In the genomic region with DNA sequence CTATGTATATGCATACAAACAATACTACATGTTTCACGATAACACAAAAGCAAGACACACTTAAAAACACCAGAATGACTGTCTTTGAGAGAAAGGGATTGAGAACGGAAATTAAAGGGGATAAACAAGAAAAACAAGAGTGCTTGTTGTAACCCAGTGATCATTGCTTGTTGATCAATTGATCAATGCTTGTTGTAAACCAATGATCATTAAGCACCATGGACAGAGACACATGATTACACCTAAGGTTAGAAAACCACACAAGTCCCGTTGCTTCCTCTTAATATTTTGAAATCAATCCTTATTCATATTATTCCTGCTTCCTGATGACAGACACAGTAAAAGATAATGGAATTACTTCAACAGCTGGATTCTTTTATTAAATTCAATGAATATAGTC, we compare ENCODE assay signal across 19 cellular contexts. TPM values are rescaled to one million over a fixed set of nuclear protein-coding genes. Genes with fewer than 3 reads are reported as not detected.
DNase-seq lines count a peak whose midpoint lies in the region; ATAC-seq, FAIRE-seq and TF ChIP-seq lines count a peak whose summit lies in the region.
"Had no signal": no experiment of that assay in that cellular context is flagged by ENCODE, and none has a peak within 500 bp of the region (broad histone marks: within the 10 kb centered on the region; RNA-seq: fewer than 3 reads in every experiment).

No MANE protein-coding gene starts in this region.

- SMC1A ChIA-PET in GM12878 (lab: Charles Lee; ENCODE audit: uncharacterized antibody, unreplicated experiment), result no interaction called here

- TF ChIP-seq EP300 in GM12878 (IDR thresholded peaks at IDR 0.05; ENCODE audit: borderline replicate concordance in 1 of 2, control insufficient read depth in 1 of 2, low read depth in 2 of 2, low read length in 2 of 2), result no peak

- CTCF ChIA-PET in GM12878 (lab: Yijun Ruan, JAX), result no interaction called here

- no peak for ATAC-seq in GM12878
- ATAC-seq: CD8-positive, alpha-beta T cell; Panc1 had no signal

- H3K27ac ChIP-seq in GM12878 (ENCODE audit: control insufficient read depth, insufficient read depth), result no peak overlapping the region
- H3K27ac ChIP-seq: left ventricle myocardium inferior, ovary, uterus had no signal

- TF ChIP-seq CTCF in GM12878 (IDR thresholded peaks at IDR 0.05 in 2 of 3, conservative IDR thresholded peaks at IDR 0.05 in 1 of 3; ENCODE audit: control insufficient read depth in 2 of 3, extremely low read depth in 1 of 3, insufficient read depth in 1 of 3, low read depth in 3 of 3, low read length in 3 of 3), result no peak

- no peaks in the 10 kb centered on the region for H3K36me3 ChIP-seq in GM12878 (ENCODE audit: control insufficient read depth in 2 of 2, insufficient read depth in 2 of 2, low read length in 1 of 2)
- H3K36me3 ChIP-seq: left ventricle myocardium inferior, ovary, uterus had no signal

- 16% methylated on average over 3 of the region's 3 CpGs for WGBS in GM12878 (ENCODE audit: insufficient coverage, insufficient replicate concordance, low lambda C conversion rate, missing lambda C conversion rate)

- in situ Hi-C loops in Caki2 (cut with HindIII; ENCODE audit: low pct_unique_long_range_greater_than_20kb, low sequenced_read_pairs), result no loop called here
- in situ Hi-C loops in GM12878 (cut with MboI), result no loop called here

- H3K9ac ChIP-seq in GM12878 (ENCODE audit: control insufficient read depth, insufficient read depth, low read length), result no peak overlapping the region

- no peaks in the 10 kb centered on the region for H3K27me3 ChIP-seq in GM12878 (replicated peaks in 1 of 2; ENCODE audit: control insufficient read depth in 2 of 2, insufficient read depth in 2 of 2, low read length in 1 of 2)
- H3K27me3 ChIP-seq: ovary, uterus had no signal

- H3K9me3 ChIP-seq in GM12878 (replicated peaks; ENCODE audit: control insufficient read depth, insufficient read depth, low read length), result no peaks in the 10 kb centered on the region
- H3K9me3 ChIP-seq: left ventricle myocardium inferior, ovary, uterus had no signal

- no peak overlapping the region for H2AFZ ChIP-seq in GM12878 (ENCODE audit: control insufficient read depth, low read depth, low read length)

- H3K4me2 ChIP-seq in GM12878 (ENCODE audit: control insufficient read depth, insufficient read depth), result no peak overlapping the region

- no peak for TF ChIP-seq POLR2A in GM12878 (IDR thresholded peaks at IDR 0.05; ENCODE audit: low read depth, low read length)

- no peaks in the 10 kb centered on the region for H3K4me1 Mint-ChIP-seq in immature natural killer cell

- peaks cover 0 to 6% (median 0%) of the 10 kb centered on the region in 6 donors for H3K9me3 Mint-ChIP-seq in immature natural killer cell
- H3K9me3 Mint-ChIP-seq: activated T-cell treated with anti-CD3 and anti-CD28 coated beads, Interleukin-2, amount 50 U/mL, for 24 hours; CD8-positive, alpha-beta T cell had no signal

- RAD21 ChIA-PET in GM12878 (lab: Charles Lee; ENCODE audit: unreplicated experiment), result no interaction called here

- no peak overlapping the region for H3K4me3 Mint-ChIP-seq in immature natural killer cell
- H3K4me3 Mint-ChIP-seq: activated T-cell treated with anti-CD3 and anti-CD28 coated beads, Interleukin-2, amount 50 U/mL, for 24 hours; CD8-positive, alpha-beta T cell had no signal

- H3K27me3 Mint-ChIP-seq in immature natural killer cell (ENCODE audit: low read depth in 3 of 3), result peaks cover 5 to 13% (median 13%) of the 10 kb centered on the region in 3 donors

- POLR2A ChIA-PET in GM12878 (lab: Charles Lee), result no interaction called here

- H3K36me3 Mint-ChIP-seq in immature natural killer cell, result no peaks in the 10 kb centered on the region
- H3K36me3 Mint-ChIP-seq: CD8-positive, alpha-beta T cell had no signal

- H3K4me1 ChIP-seq in GM12878 (ENCODE audit: control insufficient read depth, insufficient read depth, low read length), result no peaks in the 10 kb centered on the region
- H3K4me1 ChIP-seq: left ventricle myocardium inferior, uterus had no signal

- DNase-seq in Caki2 (ENCODE audit: low read depth), result peak; percentile 53
- DNase-seq in Kasumi-1 (lab: John Stamatoyannopoulos, UW), result peak; percentile 8 to 27
- no peak for DNase-seq in GM12878 (ENCODE audit: low read depth, low spot score)
- DNase-seq in kidney tubule cell (ENCODE audit: low spot score), result peak; percentile 23
- no peak for DNase-seq in NCI-H82 (lab: John Stamatoyannopoulos, UW)
- DNase-seq in NCI-H146 (lab: John Stamatoyannopoulos, UW), result no peak
- no peak for DNase-seq in immature natural killer cell
- DNase-seq in NCI-H2196 treated with DMSO at 0.1 percent for 48 hours (lab: John Stamatoyannopoulos, UW; ENCODE audit: unreplicated experiment), result no peak
- DNase-seq: activated T-cell treated with anti-CD3 and anti-CD28 coated beads, Interleukin-2, amount 50 U/mL, for 24 hours; caudate nucleus; CD8-positive, alpha-beta T cell; DND-41; effector CD8-positive, alpha-beta T cell; HCEC 1CT; left ventricle myocardium inferior; NCI-H526 treated with DMSO at 0.1 percent for 48 hours; ovary; uterus had no signal

- no TSS peak for BruUV-seq in GM12878 (replicated peaks; lab: Mats Ljungman, UMichigan)

- TF ChIP-seq RAD21 in GM12878 (IDR thresholded peaks at IDR 0.05; ENCODE audit: insufficient read depth, low read depth, low read length), result no peak

- FAIRE-seq in GM12878 (lab: Jason Lieb, UNC), result no peak

- intact Hi-C loops in GM12878 (cut with micrococcal nuclease; ENCODE audit: unreplicated experiment), result no loop called here

- H4K20me1 ChIP-seq in GM12878 (ENCODE audit: control insufficient read depth, insufficient read depth), result no peaks in the 10 kb centered on the region

- no peak overlapping the region for H3K27ac Mint-ChIP-seq in immature natural killer cell
- H3K27ac Mint-ChIP-seq: activated T-cell treated with anti-CD3 and anti-CD28 coated beads, Interleukin-2, amount 50 U/mL, for 24 hours; CD8-positive, alpha-beta T cell had no signal

- H3K79me2 ChIP-seq in GM12878 (ENCODE audit: control insufficient read depth, insufficient read depth, low read length), result no peaks in the 10 kb centered on the region

- no peak overlapping the region for H3K4me3 ChIP-seq in GM12878
- H3K4me3 ChIP-seq: left ventricle myocardium inferior, ovary, uterus had no signal

TF ChIP-seq in GM12878, 131 proteins besides CTCF, POLR2A, EP300 and RAD21 (continues in another document):
- TF ChIP-seq ZNF384 (IDR thresholded peaks at IDR 0.05; ENCODE audit: borderline replicate concordance, low read depth, low read length), result no peak

RNA-seq across cellular contexts. Expression of a gene that starts 1.1 kb away (rescaled TPM):
- total RNA-seq in Caki2 (2014; rRNA removed; shearing (Covaris generic); ENCODE audit: low replicate concordance), result 0.09 TPM in 1 of 2 replicates, not detected in the other
- 1.3 and 1.5 TPM in 2 replicates for total RNA-seq in GM12878 (2013; cell fraction: nucleolus; rRNA removed)
- total RNA-seq in GM12878 (2014; rRNA removed) (not detected in 2 replicates), GM12878 (2014; rRNA removed; fragmentation: Illumina TruSeq; extraction: Trizol) (not detected in 2 replicates), GM12878 (2021) (not detected in 2 replicates)
- polyA plus RNA-seq in GM12878 (2011; ENCODE audit: low read depth), result not detected
- polyA plus RNA-seq in GM12878 (2011; rRNA removed) (not detected in 2 replicates), GM12878 (2014; fragmentation: Illumina TruSeq; extraction: Trizol) (not detected in 2 replicates), GM12878 (2014; fragmentation: Nextera tagmentation; extraction: Ambion mirVana) (not detected), GM12878 (2014; rRNA removed) (not detected in 2 replicates), GM12878 (2016; fragmentation: Nextera tagmentation; extraction: Ambion mirVana) (not detected), immature natural killer cell (not detected)
- not detected in 2 replicates for polyA plus RNA-seq in GM12878 (2011; cell fraction: cytosol; rRNA removed)
- polyA plus RNA-seq in GM12878 (2011; cell fraction: nucleus; rRNA removed), result 0.09 TPM in 1 of 2 replicates, not detected in the other
- not detected in 2 replicates for polyA plus RNA-seq in GM12878 (2012)
- polyA minus RNA-seq in GM12878 (2011; rRNA and poly(A)+ RNA removed), result not detected in 2 replicates
- not detected in 2 replicates for polyA minus RNA-seq in GM12878 (2011; cell fraction: cytosol; rRNA and poly(A)+ RNA removed)
- 0.38 and 0.48 TPM in 2 replicates for polyA minus RNA-seq in GM12878 (2011; cell fraction: nucleus; rRNA and poly(A)+ RNA removed)
- total RNA-seq: CD8-positive, alpha-beta T cell; left ventricle myocardium inferior; ovary; uterus had no signal
- polyA plus RNA-seq: ovary had no signal

RNA-seq across cellular contexts. Expression of a gene that starts 7.6 kb away (rescaled TPM):
- not detected in 2 replicates for total RNA-seq in Caki2 (2014; rRNA removed; shearing (Covaris generic); ENCODE audit: low replicate concordance)
- total RNA-seq in GM12878 (2013; cell fraction: nucleolus; rRNA removed), result not detected in 2 replicates
- not detected in 2 replicates for total RNA-seq in GM12878 (2014; rRNA removed)
- not detected in 2 replicates for total RNA-seq in GM12878 (2014; rRNA removed; fragmentation: Illumina TruSeq; extraction: Trizol)
- total RNA-seq in GM12878 (2021), result not detected in 2 replicates
- polyA plus RNA-seq in GM12878 (2011; ENCODE audit: low read depth), result not detected
- not detected in 2 replicates for polyA plus RNA-seq in GM12878 (2011; rRNA removed)
- polyA plus RNA-seq in GM12878 (2011; cell fraction: cytosol; rRNA removed), result not detected in 2 replicates
- polyA plus RNA-seq in GM12878 (2011; cell fraction: nucleus; rRNA removed), result not detected in 2 replicates
- not detected in 2 replicates for polyA plus RNA-seq in GM12878 (2012)
- polyA plus RNA-seq in GM12878 (2014; fragmentation: Illumina TruSeq; extraction: Trizol), result not detected in 2 replicates
- polyA plus RNA-seq in GM12878 (2014; fragmentation: Nextera tagmentation; extraction: Ambion mirVana), result not detected
- not detected in 2 replicates for polyA plus RNA-seq in GM12878 (2014; rRNA removed)
- polyA plus RNA-seq in GM12878 (2016; fragmentation: Nextera tagmentation; extraction: Ambion mirVana), result not detected
- polyA minus RNA-seq in GM12878 (2011; rRNA and poly(A)+ RNA removed), result not detected in 2 replicates
- not detected in 2 replicates for polyA minus RNA-seq in GM12878 (2011; cell fraction: cytosol; rRNA and poly(A)+ RNA removed)
- not detected in 2 replicates for polyA minus RNA-seq in GM12878 (2011; cell fraction: nucleus; rRNA and poly(A)+ RNA removed)
- not detected for polyA plus RNA-seq in immature natural killer cell
- total RNA-seq: CD8-positive, alpha-beta T cell; left ventricle myocardium inferior; ovary; uterus had no signal
- polyA plus RNA-seq: ovary had no signal

Comparison
In these comparisons a context has a peak if more than half of its experiments do, and no peak if none do; other contexts are left out.
1. DNase-seq: peak in Caki2 (single experiment), Kasumi-1 (2 of 2) and kidney tubule cell (single experiment); none in GM12878 (single experiment), NCI-H82 (single experiment), NCI-H146 (single experiment), immature natural killer cell (0 of 3) and NCI-H2196 treated with DMSO at 0.1 percent for 48 hours (single experiment).